22 cellular contexts compared by ENCODE assay signal in the genomic region with DNA sequence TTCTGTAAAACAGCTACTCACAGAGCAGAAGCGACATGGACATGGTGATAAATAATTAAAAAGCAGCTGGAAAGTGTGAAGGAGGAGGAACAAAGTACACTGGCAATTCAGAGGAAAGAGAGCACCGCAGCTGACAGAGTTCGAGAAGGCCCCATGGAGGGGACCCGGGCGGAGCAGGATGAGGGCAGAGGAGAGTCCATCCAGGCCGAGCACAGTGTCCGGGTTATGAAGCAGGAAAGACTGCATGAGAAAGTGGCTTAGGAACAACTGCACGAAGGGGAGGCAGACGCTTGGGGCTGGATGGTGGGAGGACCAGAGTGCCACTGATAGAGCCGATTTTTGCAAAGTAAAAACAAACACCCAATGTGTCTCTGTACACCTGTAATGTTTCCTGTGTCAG.
"Had no signal": no experiment of that assay in that cellular context is flagged by ENCODE, and none has a peak within 500 bp of the region (broad histone marks: within the 10 kb centered on the region; RNA-seq: fewer than 3 reads in every experiment).

No MANE protein-coding gene starts in this region.

- H3K9me3 Mint-ChIP-seq: dendritic cell treated with granulocyte-macrophage colony-stimulating factor and Interleukin-4, amounts not matched to agents 40 ng/mL and 50 ng/mL, for 4 days; effector memory CD8-positive, alpha-beta T cell; naive thymus-derived CD4-positive, alpha-beta T cell; stimulated activated naive B cell treated with anti-CD40 and anti-IgM and Interleukin-4, amounts not matched to agents 10 μg/mL and 1 μg/mL and 100 μg/mL, for 72 hours; stimulated activated naive CD8-positive, alpha-beta T cell treated with anti-CD3 and anti-CD28 coated beads, Interleukin-15, amount 100 ng/mL, for 72 hours had no signal

- H3K4me3 ChIP-seq: esophagus squamous epithelium, gastroesophageal sphincter, hepatocyte, lung, spleen, testis, tibial nerve had no signal

- H3K27me3 ChIP-seq: esophagus squamous epithelium, gastroesophageal sphincter, hepatocyte, neutrophil, spleen, testis, tibial nerve had no signal

- H3K27ac ChIP-seq: esophagus squamous epithelium, gastroesophageal sphincter, hepatocyte, neutrophil, spleen, testis, tibial nerve had no signal

- H3K36me3 Mint-ChIP-seq: stimulated activated naive B cell treated with anti-CD40 and anti-IgM and Interleukin-4, amounts not matched to agents 10 μg/mL and 1 μg/mL and 100 μg/mL, for 72 hours had no signal

- H3K9me3 ChIP-seq: esophagus squamous epithelium, gastroesophageal sphincter, neutrophil, spleen, testis, tibial nerve had no signal

- H3K4me1 ChIP-seq: testis had no signal

- H3K36me3 ChIP-seq: neutrophil had no signal

- DNase-seq: effector memory CD8-positive, alpha-beta T cell; esophagus squamous epithelium; foreskin fibroblast; left colon; left ventricle myocardium superior; mesendoderm; naive thymus-derived CD4-positive, alpha-beta T cell; nephron progenitor cell; spleen; stimulated activated CD4-positive, alpha-beta T cell treated with anti-CD3 and anti-CD28 coated beads, Interleukin-15, amount 100 ng/mL, for 24 hours; stimulated activated CD4-positive, alpha-beta T cell treated with anti-CD3 and anti-CD28 coated beads, Interleukin-1b, Interleukin-23, amount 100 ng/mL, for 48 hours; stimulated activated CD4-positive, alpha-beta T cell treated with anti-CD3 and anti-CD28 coated beads, Interleukin-4, amount 100 ng/mL, for 24 hours; stimulated activated naive B cell treated with anti-CD40 and anti-IgM and Interleukin-4, amounts not matched to agents 10 μg/mL and 1 μg/mL and 100 μg/mL, for 72 hours; stimulated activated naive CD8-positive, alpha-beta T cell treated with anti-CD3 and anti-CD28 coated beads, Interleukin-15, amount 100 ng/mL, for 72 hours; testis had no signal

- ATAC-seq: effector memory CD8-positive, alpha-beta T cell; gastroesophageal sphincter; left colon; left ventricle myocardium superior; naive thymus-derived CD4-positive, alpha-beta T cell; sciatic nerve; stimulated activated naive B cell treated with anti-CD40 and anti-IgM and Interleukin-4, amounts not matched to agents 10 μg/mL and 1 μg/mL and 100 μg/mL, for 72 hours; stimulated activated naive CD8-positive, alpha-beta T cell treated with anti-CD3 and anti-CD28 coated beads, Interleukin-15, amount 100 ng/mL, for 72 hours had no signal

- H3K4me3 Mint-ChIP-seq: dendritic cell treated with granulocyte-macrophage colony-stimulating factor and Interleukin-4, amounts not matched to agents 40 ng/mL and 50 ng/mL, for 4 days; nephron progenitor cell; stimulated activated naive B cell treated with anti-CD40 and anti-IgM and Interleukin-4, amounts not matched to agents 10 μg/mL and 1 μg/mL and 100 μg/mL, for 72 hours; stimulated activated naive CD8-positive, alpha-beta T cell treated with anti-CD3 and anti-CD28 coated beads, Interleukin-15, amount 100 ng/mL, for 72 hours had no signal

- H3K4me2 ChIP-seq: hepatocyte had no signal

- H3K27me3 Mint-ChIP-seq: effector memory CD8-positive, alpha-beta T cell; stimulated activated naive B cell treated with anti-CD40 and anti-IgM and Interleukin-4, amounts not matched to agents 10 μg/mL and 1 μg/mL and 100 μg/mL, for 72 hours; stimulated activated naive CD8-positive, alpha-beta T cell treated with anti-CD3 and anti-CD28 coated beads, Interleukin-15, amount 100 ng/mL, for 72 hours had no signal

- H3K79me2 ChIP-seq: hepatocyte had no signal

- H3K27ac Mint-ChIP-seq: dendritic cell treated with granulocyte-macrophage colony-stimulating factor and Interleukin-4, amounts not matched to agents 40 ng/mL and 50 ng/mL, for 4 days; nephron progenitor cell; stimulated activated naive B cell treated with anti-CD40 and anti-IgM and Interleukin-4, amounts not matched to agents 10 μg/mL and 1 μg/mL and 100 μg/mL, for 72 hours; stimulated activated naive CD8-positive, alpha-beta T cell treated with anti-CD3 and anti-CD28 coated beads, Interleukin-15, amount 100 ng/mL, for 72 hours had no signal

- H2AFZ ChIP-seq: hepatocyte had no signal
